In genomic region chr12:82554529-82554928, GRCh38 we compare ENCODE assay signal across 13 cellular contexts.
DNase-seq lines count a peak whose midpoint lies in the region; ATAC-seq and TF ChIP-seq lines count a peak whose summit lies in the region.
"Had no signal": no experiment of that assay in that cellular context is flagged by ENCODE, and none has a peak within 500 bp of the region (broad histone marks: within the 10 kb centered on the region; RNA-seq: fewer than 3 reads in every experiment).

No MANE protein-coding gene starts in this region.

- no peak overlapping the region for H3K4me3 ChIP-seq in BLaER1 treated with 17β-estradiol and CSF1 and Interleukin-3, amounts not matched to agents 10 nM and 100 nM

- no peak overlapping the region for H3K27ac ChIP-seq in BLaER1 treated with 17β-estradiol and CSF1 and Interleukin-3, amounts not matched to agents 10 nM and 100 nM

- H3K9me3 Mint-ChIP-seq in glutamatergic neuron (ENCODE audit: unreplicated experiment): peaks cover 6% of the 10 kb centered on the region

- H3K36me3 ChIP-seq in BLaER1 treated with 17β-estradiol and CSF1 and Interleukin-3, amounts not matched to agents 10 nM and 100 nM: no peaks in the 10 kb centered on the region

- no peak for TF ChIP-seq CTCF in glutamatergic neuron (IDR thresholded peaks at IDR 0.05; ENCODE audit: partially characterized antibody, unreplicated experiment)

- no peak overlapping the region for H3K4me3 Mint-ChIP-seq in glutamatergic neuron (ENCODE audit: unreplicated experiment)
- H3K4me3 Mint-ChIP-seq: endodermal cell, IgD-negative memory B cell, nephron had no signal

- peak; percentile 7 for DNase-seq in RKO (ENCODE audit: low spot score)
- no peak for DNase-seq in glutamatergic neuron
- DNase-seq in medulla oblongata (ENCODE audit: extremely low spot score): no peak
- DNase-seq in T1000 (lab: John Stamatoyannopoulos, UW): no peak
- DNase-seq in NCI-H2196 treated with DMSO at 0.1 percent for 48 hours (lab: John Stamatoyannopoulos, UW; ENCODE audit: unreplicated experiment): no peak
- DNase-seq: endodermal cell; NCI-H446 treated with DMSO at 0.1 percent for 48 hours; stimulated activated naive CD4-positive, alpha-beta T cell had no signal

- peaks cover 15 to 37% (median 22%) of the 10 kb centered on the region in 11 experiments for H3K9me3 ChIP-seq in BLaER1 treated with 17β-estradiol and CSF1 and Interleukin-3, amounts not matched to agents 10 nM and 100 nM (replicated peaks in 1 of 11)

- H4K20me1 ChIP-seq in BLaER1 treated with 17β-estradiol and CSF1 and Interleukin-3, amounts not matched to agents 10 nM and 100 nM: no peaks in the 10 kb centered on the region

- H3K4me1 ChIP-seq in BLaER1 treated with 17β-estradiol and CSF1 and Interleukin-3, amounts not matched to agents 10 nM and 100 nM: peaks cover 0 to 9% (median 6%) of the 10 kb centered on the region in 10 experiments; a peak in 10 of 20 replicates

- ATAC-seq in GM19438 (IDR thresholded peaks at IDR 0.05; ENCODE audit: low read depth, unreplicated experiment): peak; percentile 89
- peak; percentile 81 for ATAC-seq in HG03060 (IDR thresholded peaks at IDR 0.05; ENCODE audit: low read depth, unreplicated experiment)

- no peaks in the 10 kb centered on the region for H3K27me3 Mint-ChIP-seq in glutamatergic neuron (ENCODE audit: unreplicated experiment)

- no peaks in the 10 kb centered on the region for H3K27me3 ChIP-seq in BLaER1 treated with 17β-estradiol and CSF1 and Interleukin-3, amounts not matched to agents 10 nM and 100 nM

- H3K36me3 Mint-ChIP-seq in glutamatergic neuron (ENCODE audit: unreplicated experiment): peaks cover 16% of the 10 kb centered on the region
- H3K36me3 Mint-ChIP-seq: IgD-negative memory B cell had no signal

- no peak overlapping the region for H3K27ac Mint-ChIP-seq in glutamatergic neuron (ENCODE audit: unreplicated experiment)
- H3K27ac Mint-ChIP-seq: endodermal cell, IgD-negative memory B cell, nephron had no signal

- H3K4me1 Mint-ChIP-seq in glutamatergic neuron (ENCODE audit: low read depth, unreplicated experiment): no peaks in the 10 kb centered on the region
- H3K4me1 Mint-ChIP-seq: endodermal cell, nephron had no signal

- no peak overlapping the region for H3K9ac ChIP-seq in BLaER1 treated with 17β-estradiol and CSF1 and Interleukin-3, amounts not matched to agents 10 nM and 100 nM

- H3K4me2 ChIP-seq in BLaER1 treated with 17β-estradiol and CSF1 and Interleukin-3, amounts not matched to agents 10 nM and 100 nM: peak overlapping the region in 7 of 11 experiments; percentile 7 to 64 (median 19); a peak in 8 of 22 replicates
